Comparison of ENCODE assay signal across 8 cellular contexts in the genomic region with DNA sequence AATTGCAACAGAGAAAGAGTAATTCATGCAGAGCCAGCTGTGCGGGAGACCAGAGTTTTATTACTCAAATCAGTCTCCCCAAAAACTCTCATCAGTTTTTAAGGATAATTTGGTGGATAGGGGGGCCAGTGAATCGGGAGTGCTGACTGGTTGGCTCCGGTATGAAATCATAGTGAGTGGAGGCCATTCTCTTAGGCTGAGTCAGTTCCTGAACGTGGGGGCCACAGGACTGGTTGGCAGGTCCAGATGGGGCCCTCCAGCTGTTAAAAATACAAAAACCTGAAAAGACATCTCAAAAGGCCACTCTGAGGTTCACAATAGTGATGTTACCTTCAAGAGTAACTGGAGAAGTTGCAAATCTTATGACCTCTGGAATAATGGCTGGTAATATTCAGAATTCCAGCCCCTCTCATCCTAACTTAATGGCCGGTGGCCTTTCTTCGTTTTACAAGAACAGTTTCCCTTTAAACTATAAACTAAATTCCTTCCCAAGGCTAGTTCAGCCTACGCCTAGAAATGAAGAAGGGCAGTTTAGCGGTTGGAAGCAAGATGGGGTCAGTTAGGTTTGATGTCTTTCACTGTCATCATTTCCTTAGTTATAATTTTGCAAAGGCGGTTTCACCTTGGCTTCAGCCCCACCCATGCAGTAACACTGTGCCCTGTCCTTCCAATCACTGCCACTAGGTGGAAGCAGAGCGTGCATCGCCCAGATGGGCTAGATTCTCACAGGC. TPM values are rescaled to one million over a fixed set of nuclear protein-coding genes. Genes with fewer than 3 reads are reported as not detected.
DNase-seq lines count a peak whose midpoint lies in the region; ATAC-seq, FAIRE-seq and TF ChIP-seq lines count a peak whose summit lies in the region.

No MANE protein-coding gene starts in this region.

- no peaks in the 10 kb centered on the region for H3K27me3 ChIP-seq in BLaER1
- no peaks in the 10 kb centered on the region; a peak in 1 of 5 replicates for H3K27me3 ChIP-seq in HepG2 (ENCODE audit: control insufficient read depth in 1 of 2, insufficient read depth in 2 of 2, low read length in 2 of 2)

- H3K9me3 ChIP-seq in BLaER1 (no peaks in the 10 kb centered on the region), HepG2 (ENCODE audit: low read length) (0 out of 2 replicates have a peak, but pooled peaks cover 3% of the 10 kb centered on the region)

- H3K27ac ChIP-seq in BLaER1 (no peak overlapping the region), HepG2 (ENCODE audit: extremely low read length, insufficient read depth, low read length) (no peak overlapping the region)

- CTCF ChIA-PET in HepG2 (lab: Yijun Ruan, JAX; ENCODE audit: low intra/inter-chr PET ratio, low total read pairs), result interaction anchor here (0.6 to 4.9 kb wide), 4 partner anchors 43 to 234 kb away, joined by 3 to 102 read pairs (median 4); no protein-coding TSS in a partner anchor

- TF ChIP-seq RAD21 in HepG2 (CRISPR knock-in tag; IDR thresholded peaks at IDR 0.05), result no peak

- TF ChIP-seq POLR2A in H54 (IDR thresholded peaks at IDR 0.05; ENCODE audit: low read depth, low read length) (no peak), HepG2 (IDR thresholded peaks at IDR 0.05; ENCODE audit: insufficient read depth in 1 of 2, low read depth in 2 of 2, low read length in 2 of 2) (no peak)

- no TSS peak for BruUV-seq in HepG2 (replicated peaks; lab: Mats Ljungman, UMichigan)

- in situ Hi-C loops in HepG2 (cut with HindIII; ENCODE audit: extremely low pct_ligation_motif_present, low pct_unique_long_range_greater_than_20kb), result no loop called here

- WGBS in HepG2 (ENCODE audit: low lambda C conversion rate), result 51% methylated on average over 11 of the region's 11 CpGs

- DNase-seq in H54 (ENCODE audit: insufficient read length, low spot score) (peak; percentile 34), NCI-H510A treated with DMSO at 0.1 percent for 48 hours (lab: John Stamatoyannopoulos, UW) (peak; percentile 63), choroid plexus epithelial cell (ENCODE audit: low read depth) (peak; percentile 88), HepG2 (ENCODE audit: low spot score) (peak; percentile 68)
- peak; percentile 94 for DNase-seq in activated CD4-positive, alpha-beta T cell treated with anti-CD3 and anti-CD28 coated beads for 48 hours
- peak; percentile 60 to 88 (median 80) for DNase-seq in stimulated activated CD4-positive, alpha-beta T cell treated with anti-CD3 and anti-CD28 coated beads, TNF-alpha, amount 100 ng/mL, for 1 hour (ENCODE audit: low read depth in 3 of 3, low spot score in 1 of 3)

- POLR2A ChIA-PET in HepG2 (lab: Yijun Ruan, JAX), result no interaction called here

- H3K4me2 ChIP-seq in BLaER1, result peak overlapping the region; percentile 29
- H3K4me2 ChIP-seq in HepG2 (ENCODE audit: low read depth, low read length), result peak overlapping the region; percentile 40

- peak; percentile 87 for TF ChIP-seq CTCF in choroid plexus epithelial cell (conservative IDR thresholded peaks at IDR 0.05; ENCODE audit: low read depth, low read length)
- peak; percentile 79 for TF ChIP-seq CTCF in HepG2 (CRISPR knock-in tag; IDR thresholded peaks at IDR 0.05)

- H3K4me1 ChIP-seq in BLaER1 (peaks cover 34% of the 10 kb centered on the region), HepG2 (ENCODE audit: insufficient read depth, low read length) (peaks cover 26% of the 10 kb centered on the region)

- ATAC-seq in HepG2 (peak; percentile 47), GM18907 (IDR thresholded peaks at IDR 0.05; ENCODE audit: unreplicated experiment) (no peak)

- no peak overlapping the region for H3K4me3 ChIP-seq in BLaER1
- no peak overlapping the region for H3K4me3 ChIP-seq in choroid plexus epithelial cell (ENCODE audit: low read depth, low read length)
- no peak overlapping the region for H3K4me3 ChIP-seq in HepG2 (replicated peaks in 1 of 3; ENCODE audit: insufficient read depth in 1 of 3, low read depth in 2 of 3, low read length in 3 of 3)

- H3K9ac ChIP-seq in BLaER1 (no peak overlapping the region), HepG2 (ENCODE audit: insufficient read depth, low read depth, low read length) (no peak overlapping the region)

- H3K79me2 ChIP-seq in HepG2 (ENCODE audit: insufficient read depth, low read length), result peaks cover 13% of the 10 kb centered on the region

- H3K36me3 ChIP-seq in BLaER1 (peaks cover 5% of the 10 kb centered on the region; the same call in 1 of the 2 replicates), HepG2 (replicated peaks in 1 of 2; ENCODE audit: control insufficient read depth in 1 of 2, insufficient read depth in 2 of 2, low read length in 2 of 2) (no peaks in the 10 kb centered on the region; a peak in 1 of 5 replicates)

- peaks cover 4% of the 10 kb centered on the region for H4K20me1 ChIP-seq in BLaER1
- H4K20me1 ChIP-seq in HepG2 (ENCODE audit: insufficient read depth, low read length), result no peaks in the 10 kb centered on the region

- no peak for TF ChIP-seq EP300 in HepG2 (IDR thresholded peaks at IDR 0.05; ENCODE audit: low read depth in 2 of 2, low read length in 2 of 2)
- no peak for TF ChIP-seq EP300 in HepG2 (CRISPR knock-in tag; IDR thresholded peaks at IDR 0.05; ENCODE audit: borderline replicate concordance)

- peak; percentile 84 for FAIRE-seq in H54 (lab: Jason Lieb, UNC)
- peak; percentile 99 for FAIRE-seq in HepG2 (lab: Jason Lieb, UNC)

- intact Hi-C loops in HepG2 (cut with micrococcal nuclease; ENCODE audit: unreplicated experiment), result no loop called here

- H2AFZ ChIP-seq in HepG2 (ENCODE audit: low read length), result no peak overlapping the region

TF ChIP-seq in HepG2, 621 proteins besides CTCF, POLR2A, EP300 and RAD21 (continues in another document):
- TF ChIP-seq TEAD3 (CRISPR knock-in tag; optimal IDR thresholded peaks at IDR 0.05; ENCODE audit: borderline replicate concordance) (peak; percentile 68), ARNT (IDR thresholded peaks at IDR 0.05) (no peak), ZNF747 (CRISPR knock-in tag; IDR thresholded peaks at IDR 0.05; ENCODE audit: borderline replicate concordance) (no peak)

RNA-seq across cellular contexts. Expression of a gene that starts 6.8 kb away (rescaled TPM):
- total RNA-seq in HepG2 (2016; rRNA removed; fragmentation: Illumina TruSeq; extraction: Trizol), result 20.5 and 38.1 TPM in 2 replicates
- total RNA-seq in HepG2 (2016; cell fraction: cytosol; rRNA removed; fragmentation: Illumina TruSeq; extraction: Trizol; ENCODE audit: low read depth), result 12.0 and 12.9 TPM in 2 replicates
- total RNA-seq in HepG2 (2016; cell fraction: insoluble cytoplasmic fraction; rRNA removed; fragmentation: Illumina TruSeq; extraction: Trizol), result 20.8 and 39.1 TPM in 2 replicates
- 19.5 and 19.6 TPM in 2 replicates for total RNA-seq in HepG2 (2016; cell fraction: membrane; rRNA removed; fragmentation: Illumina TruSeq; extraction: Trizol)
- total RNA-seq in HepG2 (2016; cell fraction: nucleus; rRNA removed; fragmentation: Illumina TruSeq; extraction: Trizol), result 32.4 and 40.0 TPM in 2 replicates
- polyA plus RNA-seq in HepG2 (2011; rRNA removed), result 21.6 and 29.3 TPM in 2 replicates
- 28.9 and 34.6 TPM in 2 replicates for polyA plus RNA-seq in HepG2 (2011; cell fraction: cytosol; rRNA removed)
- polyA plus RNA-seq in HepG2 (2011; cell fraction: nucleus; rRNA removed), result 28.9 and 39.2 TPM in 2 replicates
- 19.3 and 38.6 TPM in 2 replicates for polyA plus RNA-seq in HepG2 (2012)
- polyA plus RNA-seq in HepG2 (2016; cell fraction: cytosol; fragmentation: Illumina TruSeq; extraction: Trizol; ENCODE audit: low read depth), result 9.5 TPM in 2 replicates
- polyA plus RNA-seq in HepG2 (2016; cell fraction: insoluble cytoplasmic fraction; fragmentation: Illumina TruSeq; extraction: Trizol; ENCODE audit: low read depth), result 17.8 and 18.4 TPM in 2 replicates
- 13.7 and 14.7 TPM in 2 replicates for polyA plus RNA-seq in HepG2 (2016; cell fraction: membrane; fragmentation: Illumina TruSeq; extraction: Trizol; ENCODE audit: low read depth)
- 58.2 and 58.4 TPM in 2 replicates for polyA plus RNA-seq in HepG2 (2016; cell fraction: nucleus; fragmentation: Illumina TruSeq; extraction: Trizol; ENCODE audit: insufficient read depth, low read depth)
- 22.9 and 58.3 TPM in 2 replicates for polyA minus RNA-seq in HepG2 (2011; rRNA and poly(A)+ RNA removed; ENCODE audit: low replicate concordance)
- polyA minus RNA-seq in HepG2 (2011; cell fraction: cytosol; rRNA and poly(A)+ RNA removed), result 11.5 and 17.3 TPM in 2 replicates
- 10.6 and 18.5 TPM in 2 replicates for polyA minus RNA-seq in HepG2 (2011; cell fraction: nucleus; rRNA and poly(A)+ RNA removed)

RNA-seq across cellular contexts. Expression of a gene that starts 39.6 kb away (rescaled TPM):
- total RNA-seq in HepG2 (2016; rRNA removed; fragmentation: Illumina TruSeq; extraction: Trizol), result 15.5 and 35.3 TPM in 2 replicates
- 4.5 and 5.9 TPM in 2 replicates for total RNA-seq in HepG2 (2016; cell fraction: cytosol; rRNA removed; fragmentation: Illumina TruSeq; extraction: Trizol; ENCODE audit: low read depth)
- total RNA-seq in HepG2 (2016; cell fraction: insoluble cytoplasmic fraction; rRNA removed; fragmentation: Illumina TruSeq; extraction: Trizol), result 21.5 and 54.7 TPM in 2 replicates
- total RNA-seq in HepG2 (2016; cell fraction: membrane; rRNA removed; fragmentation: Illumina TruSeq; extraction: Trizol), result 7.5 and 8.0 TPM in 2 replicates
- 40.3 and 68.5 TPM in 2 replicates for total RNA-seq in HepG2 (2016; cell fraction: nucleus; rRNA removed; fragmentation: Illumina TruSeq; extraction: Trizol)
- polyA plus RNA-seq in HepG2 (2011; rRNA removed), result 88.9 and 228 TPM in 2 replicates
- polyA plus RNA-seq in HepG2 (2011; cell fraction: cytosol; rRNA removed), result 88.0 and 248 TPM in 2 replicates
- 72.3 and 226 TPM in 2 replicates for polyA plus RNA-seq in HepG2 (2011; cell fraction: nucleus; rRNA removed)
- 132 and 223 TPM in 2 replicates for polyA plus RNA-seq in HepG2 (2012)
- polyA plus RNA-seq in HepG2 (2016; cell fraction: cytosol; fragmentation: Illumina TruSeq; extraction: Trizol; ENCODE audit: low read depth), result 8.8 and 12.2 TPM in 2 replicates
- 21.0 and 27.1 TPM in 2 replicates for polyA plus RNA-seq in HepG2 (2016; cell fraction: insoluble cytoplasmic fraction; fragmentation: Illumina TruSeq; extraction: Trizol; ENCODE audit: low read depth)
- 7.9 and 9.2 TPM in 2 replicates for polyA plus RNA-seq in HepG2 (2016; cell fraction: membrane; fragmentation: Illumina TruSeq; extraction: Trizol; ENCODE audit: low read depth)
- 79.7 and 85.9 TPM in 2 replicates for polyA plus RNA-seq in HepG2 (2016; cell fraction: nucleus; fragmentation: Illumina TruSeq; extraction: Trizol; ENCODE audit: insufficient read depth, low read depth)
- 49.6 and 219 TPM in 2 replicates for polyA minus RNA-seq in HepG2 (2011; rRNA and poly(A)+ RNA removed; ENCODE audit: low replicate concordance)
- 19.6 and 37.6 TPM in 2 replicates for polyA minus RNA-seq in HepG2 (2011; cell fraction: cytosol; rRNA and poly(A)+ RNA removed)
- 4.6 and 44.0 TPM in 2 replicates for polyA minus RNA-seq in HepG2 (2011; cell fraction: nucleus; rRNA and poly(A)+ RNA removed)

Comparison
In these comparisons a context has a peak if more than half of its experiments do, and no peak if none do; other contexts are left out.
1. DNase-seq: peak in every context shown above with its lines; median percentile 94 in activated CD4-positive, alpha-beta T cell treated with anti-CD3 and anti-CD28 coated beads for 48 hours; 88 in choroid plexus epithelial cell; 80 in stimulated activated CD4-positive, alpha-beta T cell treated with anti-CD3 and anti-CD28 coated beads, TNF-alpha, amount 100 ng/mL, for 1 hour; 68 in HepG2; 63 in NCI-H510A treated with DMSO at 0.1 percent for 48 hours; 34 in H54.